Comparison of ENCODE assay signal across 8 cellular contexts in genomic region chr22:37242395-37242918, GRCh38. TPM values are rescaled to one million over a fixed set of nuclear protein-coding genes. Genes with fewer than 3 reads are reported as not detected.
DNase-seq lines count a peak whose midpoint lies in the region; ATAC-seq, FAIRE-seq and TF ChIP-seq lines count a peak whose summit lies in the region.
"Had no signal": no experiment of that assay in that cellular context is flagged by ENCODE, and none has a peak within 500 bp of the region (broad histone marks: within the 10 kb centered on the region; RNA-seq: fewer than 3 reads in every experiment).

No MANE protein-coding gene starts in this region.

- no peaks in the 10 kb centered on the region for H3K9me3 Mint-ChIP-seq in activated naive CD8-positive, alpha-beta T cell treated with anti-CD3 and anti-CD28 coated beads for 36 hours
- no peaks in the 10 kb centered on the region for H3K9me3 Mint-ChIP-seq in stimulated activated memory B cell treated with anti-CD40 and anti-IgM and Interleukin-4, amounts not matched to agents 10 μg/mL and 1 μg/mL and 100 μg/mL, for 72 hours

- H3K27me3 ChIP-seq in lower lobe of right lung (ENCODE audit: low read depth): peaks cover 43% of the 10 kb centered on the region

- H3K36me3 ChIP-seq in lower lobe of right lung: peaks cover 11% of the 10 kb centered on the region

- peak; percentile 100 for FAIRE-seq in GM19239 (lab: Jason Lieb, UNC)
- FAIRE-seq: endometrium had no signal

- no peak for TF ChIP-seq CTCF in lower lobe of right lung (IDR thresholded peaks at IDR 0.05)

- H3K4me3 ChIP-seq in lower lobe of right lung: peak overlapping the region; percentile 63

- no peaks in the 10 kb centered on the region for H3K9me3 ChIP-seq in lower lobe of right lung

- intact Hi-C loops in lower lobe of right lung (cut with DNase I): no loop called here

- peak; percentile 86 for DNase-seq in GM19239 (ENCODE audit: insufficient read length, low spot score)
- peak; percentile 82 to 98 (median 83) for DNase-seq in T-helper 1 cell
- DNase-seq in activated naive CD8-positive, alpha-beta T cell treated with anti-CD3 and anti-CD28 coated beads for 36 hours: peak; percentile 90
- peak; percentile 89 for DNase-seq in lower lobe of right lung
- DNase-seq in cerebellum (ENCODE audit: low spot score): no peak

- H3K4me1 Mint-ChIP-seq in activated naive CD8-positive, alpha-beta T cell treated with anti-CD3 and anti-CD28 coated beads for 36 hours: peaks cover 49% of the 10 kb centered on the region
- H3K4me1 Mint-ChIP-seq in stimulated activated memory B cell treated with anti-CD40 and anti-IgM and Interleukin-4, amounts not matched to agents 10 μg/mL and 1 μg/mL and 100 μg/mL, for 72 hours: peaks cover 84% of the 10 kb centered on the region

- no peaks in the 10 kb centered on the region for H3K27me3 Mint-ChIP-seq in activated naive CD8-positive, alpha-beta T cell treated with anti-CD3 and anti-CD28 coated beads for 36 hours
- no peaks in the 10 kb centered on the region for H3K27me3 Mint-ChIP-seq in stimulated activated memory B cell treated with anti-CD40 and anti-IgM and Interleukin-4, amounts not matched to agents 10 μg/mL and 1 μg/mL and 100 μg/mL, for 72 hours

- H3K27ac Mint-ChIP-seq in activated naive CD8-positive, alpha-beta T cell treated with anti-CD3 and anti-CD28 coated beads for 36 hours: peak overlapping the region; percentile 95
- peak overlapping the region; percentile 91 for H3K27ac Mint-ChIP-seq in stimulated activated memory B cell treated with anti-CD40 and anti-IgM and Interleukin-4, amounts not matched to agents 10 μg/mL and 1 μg/mL and 100 μg/mL, for 72 hours

- peaks cover 56% of the 10 kb centered on the region for H3K36me3 Mint-ChIP-seq in activated naive CD8-positive, alpha-beta T cell treated with anti-CD3 and anti-CD28 coated beads for 36 hours
- H3K36me3 Mint-ChIP-seq in stimulated activated memory B cell treated with anti-CD40 and anti-IgM and Interleukin-4, amounts not matched to agents 10 μg/mL and 1 μg/mL and 100 μg/mL, for 72 hours: peaks cover 46% of the 10 kb centered on the region

- H3K4me1 ChIP-seq in lower lobe of right lung: peaks cover 25% of the 10 kb centered on the region

- peak overlapping the region; percentile 79 for H3K27ac ChIP-seq in lower lobe of right lung

- peak; percentile 57 for ATAC-seq in HG03432 (IDR thresholded peaks at IDR 0.05; ENCODE audit: unreplicated experiment)
- peak; percentile 78 to 83 for ATAC-seq in lower lobe of right lung
- peak; percentile 89 for ATAC-seq in stimulated activated memory B cell treated with anti-CD40 and anti-IgM and Interleukin-4, amounts not matched to agents 10 μg/mL and 1 μg/mL and 100 μg/mL, for 72 hours

- peak overlapping the region; percentile 96 for H3K4me3 Mint-ChIP-seq in activated naive CD8-positive, alpha-beta T cell treated with anti-CD3 and anti-CD28 coated beads for 36 hours
- peak overlapping the region; percentile 98 for H3K4me3 Mint-ChIP-seq in stimulated activated memory B cell treated with anti-CD40 and anti-IgM and Interleukin-4, amounts not matched to agents 10 μg/mL and 1 μg/mL and 100 μg/mL, for 72 hours

RNA-seq across cellular contexts. Expression of gene RAC2, which starts 1.6 kb away (rescaled TPM):
- total RNA-seq in activated naive CD8-positive, alpha-beta T cell treated with anti-CD3 and anti-CD28 coated beads for 36 hours: 100 to 1,000 TPM; 518 to 528 TPM
- total RNA-seq in lower lobe of right lung (111 TPM), cerebellum (0.64 TPM)

RNA-seq across cellular contexts. Expression of gene SSTR3, which starts 30.2 kb away (rescaled TPM):
- 1 to 10 TPM; 7.1 to 7.4 TPM for total RNA-seq in activated naive CD8-positive, alpha-beta T cell treated with anti-CD3 and anti-CD28 coated beads for 36 hours
- total RNA-seq in lower lobe of right lung (not detected), cerebellum (0.27 TPM)

RNA-seq across cellular contexts. Expression of gene CYTH4, which starts 39.9 kb away (rescaled TPM):
- 10 to 100 TPM; 16.6 to 17.3 TPM for total RNA-seq in activated naive CD8-positive, alpha-beta T cell treated with anti-CD3 and anti-CD28 coated beads for 36 hours
- total RNA-seq in lower lobe of right lung: 45.4 TPM
- 3.9 TPM for total RNA-seq in cerebellum

RNA-seq across cellular contexts. Expression of gene C1QTNF6, which starts 54.4 kb away (rescaled TPM):
- 1 to 10 TPM; 2.7 to 3.2 TPM for total RNA-seq in activated naive CD8-positive, alpha-beta T cell treated with anti-CD3 and anti-CD28 coated beads for 36 hours
- total RNA-seq in lower lobe of right lung (5.3 TPM), cerebellum (4.4 TPM)

Comparison
In these comparisons a context has a peak if more than half of its experiments do, and no peak if none do; other contexts are left out.
1. RNA of gene RAC2, which starts 1.6 kb away (total RNA-seq): 518 to 528 TPM in activated naive CD8-positive, alpha-beta T cell treated with anti-CD3 and anti-CD28 coated beads for 36 hours and 111 TPM in lower lobe of right lung (single experiment); 0.64 TPM in cerebellum (single experiment); every median in the first group is over 10 times any median in the second.
2. Peak in every context shown above with its lines, with median percentiles within 50 percentile points of each other: ATAC-seq.